17 cellular contexts compared by ENCODE assay signal in the genomic region with DNA sequence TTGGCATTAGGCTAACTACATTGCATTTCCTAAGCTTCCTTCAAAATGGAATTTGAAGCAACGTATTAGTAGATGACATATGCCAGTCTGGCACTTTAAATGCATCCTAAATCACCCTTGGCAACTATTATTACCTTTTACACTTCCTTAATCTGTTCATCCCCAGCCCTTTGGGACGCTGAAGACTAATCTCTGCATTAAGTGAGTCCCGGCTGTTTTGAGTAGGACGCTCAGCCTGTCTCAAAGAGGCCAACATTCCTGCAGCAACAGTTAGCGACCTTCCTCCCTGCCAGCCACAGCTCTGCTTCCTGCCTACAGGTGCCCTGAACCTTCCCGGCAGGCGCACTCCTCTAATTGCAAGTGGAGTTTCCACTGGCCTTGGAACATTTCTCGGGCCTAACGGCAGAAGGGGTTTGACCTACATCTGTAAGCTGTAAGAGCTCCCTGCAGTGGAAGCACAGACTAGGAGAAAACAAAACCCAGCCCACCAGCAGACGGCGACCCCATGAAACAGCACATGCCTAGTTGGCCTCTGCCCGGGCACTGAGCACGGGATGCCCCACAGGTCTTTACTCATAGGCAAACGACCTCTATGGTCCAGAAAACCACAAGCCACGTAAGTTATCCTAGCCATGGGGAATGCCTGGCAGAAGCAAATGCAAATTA.
A peak's percentile ranks its signal among the peaks of the same experiment; 100 is the strongest.
DNase-seq lines count a peak whose midpoint lies in the region; ATAC-seq and TF ChIP-seq lines count a peak whose summit lies in the region.
"Had no signal": no experiment of that assay in that cellular context is flagged by ENCODE, and none has a peak within 500 bp of the region (broad histone marks: within the 10 kb centered on the region; RNA-seq: fewer than 3 reads in every experiment).

No MANE protein-coding gene starts in this region.

- POLR2A ChIA-PET in activated B cell treated with CpG ODN at 0.5 μM for 24 hours (lab: Charles Lee) = no interaction called here

- peaks cover 0 to 5% of the 10 kb centered on the region in 2 donors for H3K9me3 Mint-ChIP-seq in activated T-cell treated with anti-CD3 and anti-CD28 coated beads, Interleukin-2, amount 50 U/mL, for 72 hours
- no peaks in the 10 kb centered on the region for H3K9me3 Mint-ChIP-seq in activated B cell treated with CpG ODN at 0.5 μM for 24 hours
- H3K9me3 Mint-ChIP-seq in stimulated activated effector memory CD8-positive, alpha-beta T cell treated with anti-CD3 and anti-CD28 coated beads, Interleukin-12 subunit alpha, Interleukin-12 subunit beta, amount 100 ng/mL, for 72 hours = peaks cover 2% of the 10 kb centered on the region
- H3K9me3 Mint-ChIP-seq: activated CD4-positive, alpha-beta memory T cell treated with anti-CD3 and anti-CD28 coated beads, Interleukin-2, amount 10 ng/mL, durations not matched to agents 7 days and 5 days; activated T-helper 2 cell treated with anti-CD3 and anti-CD28 coated beads, Interferon-gamma antibody, Interleukin-2, Interleukin-4, amounts not matched to agents 10 μg/mL and 5 μg/mL and 100 μg/mL, durations not matched to agents 14 hours and 24 hours and 36 hours; CD4-positive, CD25-positive, alpha-beta regulatory T cell had no signal

- TF ChIP-seq CTCF in activated B cell treated with CpG ODN at 0.5 μM for 24 hours (IDR thresholded peaks at IDR 0.05) (no peak), left ventricle myocardium inferior (IDR thresholded peaks at IDR 0.05; ENCODE audit: borderline replicate concordance) (no peak)

- no peak for DNase-seq in activated T-cell treated with anti-CD3 and anti-CD28 coated beads, Interleukin-2, amount 50 U/mL, for 72 hours
- no peak for DNase-seq in activated T-cell treated with anti-CD3 and anti-CD28 coated beads, Interleukin-2, amount 50 U/mL, for 1 hour
- no peak for DNase-seq in activated B cell treated with CpG ODN at 0.5 μM for 24 hours
- DNase-seq in left lobe of liver (ENCODE audit: low spot score) = peak; percentile 40
- DNase-seq in stimulated activated effector memory CD8-positive, alpha-beta T cell treated with anti-CD3 and anti-CD28 coated beads, Interleukin-12 subunit alpha, Interleukin-12 subunit beta, amount 100 ng/mL, for 72 hours (ENCODE audit: low spot score in 2 of 2) = no peak
- no peak for DNase-seq in NCI-H1417 (lab: John Stamatoyannopoulos, UW)
- DNase-seq in left ventricle myocardium inferior = no peak
- DNase-seq in DMS153 (lab: John Stamatoyannopoulos, UW) = no peak
- DNase-seq: activated CD4-positive, alpha-beta memory T cell treated with anti-CD3 and anti-CD28 coated beads, Interleukin-2, amount 10 ng/mL, durations not matched to agents 7 days and 5 days; CD4-positive, CD25-positive, alpha-beta regulatory T cell; dorsolateral prefrontal cortex; GM23248; NCI-H1436 treated with DMSO at 0.1 percent for 48 hours; SW 1271; transverse colon had no signal

- no peaks in the 10 kb centered on the region for H3K27me3 ChIP-seq in left ventricle myocardium inferior (ENCODE audit: low read depth)
- H3K27me3 ChIP-seq: dorsolateral prefrontal cortex, transverse colon had no signal

- peaks cover 60% of the 10 kb centered on the region for H3K36me3 ChIP-seq in left ventricle myocardium inferior

- no peak overlapping the region for H3K4me3 ChIP-seq in left ventricle myocardium inferior
- H3K4me3 ChIP-seq: dorsolateral prefrontal cortex, GM23248, transverse colon had no signal

- H3K4me3 Mint-ChIP-seq in activated T-cell treated with anti-CD3 and anti-CD28 coated beads, Interleukin-2, amount 50 U/mL, for 72 hours = no peak overlapping the region
- no peak overlapping the region for H3K4me3 Mint-ChIP-seq in activated B cell treated with CpG ODN at 0.5 μM for 24 hours
- no peak overlapping the region for H3K4me3 Mint-ChIP-seq in stimulated activated effector memory CD8-positive, alpha-beta T cell treated with anti-CD3 and anti-CD28 coated beads, Interleukin-12 subunit alpha, Interleukin-12 subunit beta, amount 100 ng/mL, for 72 hours
- H3K4me3 Mint-ChIP-seq: activated CD4-positive, alpha-beta memory T cell treated with anti-CD3 and anti-CD28 coated beads, Interleukin-2, amount 10 ng/mL, durations not matched to agents 7 days and 5 days; CD4-positive, CD25-positive, alpha-beta regulatory T cell had no signal

- peak overlapping the region; percentile 70 for H3K27ac Mint-ChIP-seq in activated T-cell treated with anti-CD3 and anti-CD28 coated beads, Interleukin-2, amount 50 U/mL, for 72 hours
- H3K27ac Mint-ChIP-seq in activated B cell treated with CpG ODN at 0.5 μM for 24 hours = peak overlapping the region; percentile 46
- peak overlapping the region; percentile 27 for H3K27ac Mint-ChIP-seq in stimulated activated effector memory CD8-positive, alpha-beta T cell treated with anti-CD3 and anti-CD28 coated beads, Interleukin-12 subunit alpha, Interleukin-12 subunit beta, amount 100 ng/mL, for 72 hours
- H3K27ac Mint-ChIP-seq: activated CD4-positive, alpha-beta memory T cell treated with anti-CD3 and anti-CD28 coated beads, Interleukin-2, amount 10 ng/mL, durations not matched to agents 7 days and 5 days; activated T-helper 2 cell treated with anti-CD3 and anti-CD28 coated beads, Interferon-gamma antibody, Interleukin-2, Interleukin-4, amounts not matched to agents 10 μg/mL and 5 μg/mL and 100 μg/mL, durations not matched to agents 14 hours and 24 hours and 36 hours had no signal

- H3K27me3 Mint-ChIP-seq in activated T-cell treated with anti-CD3 and anti-CD28 coated beads, Interleukin-2, amount 50 U/mL, for 72 hours (ENCODE audit: low read depth) = no peaks in the 10 kb centered on the region
- H3K27me3 Mint-ChIP-seq in activated B cell treated with CpG ODN at 0.5 μM for 24 hours = no peaks in the 10 kb centered on the region
- H3K27me3 Mint-ChIP-seq: activated CD4-positive, alpha-beta memory T cell treated with anti-CD3 and anti-CD28 coated beads, Interleukin-2, amount 10 ng/mL, durations not matched to agents 7 days and 5 days; CD4-positive, CD25-positive, alpha-beta regulatory T cell had no signal

- peaks cover 18% of the 10 kb centered on the region for H3K4me1 ChIP-seq in left ventricle myocardium inferior
- H3K4me1 ChIP-seq: parathyroid adenoma had no signal

- H3K9me3 ChIP-seq in left ventricle myocardium inferior (replicated peaks) = no peaks in the 10 kb centered on the region
- H3K9me3 ChIP-seq: transverse colon had no signal

- H3K4me1 Mint-ChIP-seq in activated T-cell treated with anti-CD3 and anti-CD28 coated beads, Interleukin-2, amount 50 U/mL, for 72 hours (ENCODE audit: low read depth) = peaks cover 25% of the 10 kb centered on the region
- peaks cover 21% of the 10 kb centered on the region for H3K4me1 Mint-ChIP-seq in activated B cell treated with CpG ODN at 0.5 μM for 24 hours
- H3K4me1 Mint-ChIP-seq in stimulated activated effector memory CD8-positive, alpha-beta T cell treated with anti-CD3 and anti-CD28 coated beads, Interleukin-12 subunit alpha, Interleukin-12 subunit beta, amount 100 ng/mL, for 72 hours = peaks cover 29% of the 10 kb centered on the region

- CTCF ChIA-PET in activated B cell treated with CpG ODN at 0.5 μM for 24 hours (lab: Charles Lee) = interaction anchor here (1.3 kb wide), 1 partner anchor 99 kb away, joined by 3 read pairs; no protein-coding TSS in a partner anchor

- H3K27ac ChIP-seq in left ventricle myocardium inferior (replicated peaks) = no peak overlapping the region
- H3K27ac ChIP-seq: dorsolateral prefrontal cortex, GM23248, parathyroid adenoma, transverse colon had no signal

- intact Hi-C loops in activated B cell treated with CpG ODN at 0.5 μM for 24 hours (cut with micrococcal nuclease) = no loop called here
- intact Hi-C loops in left ventricle myocardium inferior (cut with micrococcal nuclease) = no loop called here

- H3K36me3 Mint-ChIP-seq in activated T-cell treated with anti-CD3 and anti-CD28 coated beads, Interleukin-2, amount 50 U/mL, for 72 hours (ENCODE audit: insufficient read depth in 2 of 2) = peaks cover 10 to 34% of the 10 kb centered on the region in 2 donors
- peaks cover 90% of the 10 kb centered on the region for H3K36me3 Mint-ChIP-seq in activated B cell treated with CpG ODN at 0.5 μM for 24 hours (ENCODE audit: low read depth)
- peaks cover 68% of the 10 kb centered on the region for H3K36me3 Mint-ChIP-seq in stimulated activated effector memory CD8-positive, alpha-beta T cell treated with anti-CD3 and anti-CD28 coated beads, Interleukin-12 subunit alpha, Interleukin-12 subunit beta, amount 100 ng/mL, for 72 hours

- no peak for ATAC-seq in activated T-cell treated with anti-CD3 and anti-CD28 coated beads, Interleukin-2, amount 50 U/mL, for 72 hours (replicated peaks in 1 of 2)
- ATAC-seq in activated B cell treated with CpG ODN at 0.5 μM for 24 hours (ENCODE audit: low read depth) (no peak), left lobe of liver (no peak)
- ATAC-seq in stimulated activated effector memory CD8-positive, alpha-beta T cell treated with anti-CD3 and anti-CD28 coated beads, Interleukin-12 subunit alpha, Interleukin-12 subunit beta, amount 100 ng/mL, for 72 hours = no peak
